ENCODE assay signal across 22 cellular contexts in the genomic region with DNA sequence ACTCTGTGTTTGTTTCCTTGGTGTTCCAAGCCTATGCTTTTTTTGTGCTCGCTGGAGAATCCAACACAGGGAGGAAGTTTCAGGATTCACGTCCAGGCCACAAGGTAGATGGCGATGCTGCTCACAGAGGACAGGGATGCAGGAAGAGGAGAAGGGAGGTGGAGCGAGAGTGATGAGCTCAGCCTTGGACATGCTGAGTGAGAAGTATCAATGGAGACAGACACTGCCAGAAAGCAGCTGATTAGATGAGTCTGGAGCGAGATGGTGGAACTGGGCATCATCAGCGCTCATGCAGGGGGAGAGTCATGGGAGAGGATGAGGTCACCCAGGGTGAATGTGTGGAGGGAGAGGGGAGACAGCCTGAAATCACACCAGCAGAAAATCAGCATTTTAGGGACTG.
DNase-seq lines count a peak whose midpoint lies in the region; ATAC-seq, FAIRE-seq and TF ChIP-seq lines count a peak whose summit lies in the region.
"Had no signal": no experiment of that assay in that cellular context is flagged by ENCODE, and none has a peak within 500 bp of the region (broad histone marks: within the 10 kb centered on the region; RNA-seq: fewer than 3 reads in every experiment).

No MANE protein-coding gene starts in this region.

- no peak overlapping the region for H3K4me3 ChIP-seq in CD4-positive, CD25-positive, alpha-beta regulatory T cell (ENCODE audit: low read depth, low read length)
- no peak overlapping the region for H3K4me3 ChIP-seq in left ventricle myocardium inferior
- H3K4me3 ChIP-seq in HepG2 (replicated peaks in 1 of 3; ENCODE audit: insufficient read depth in 1 of 3, low read depth in 2 of 3, low read length in 3 of 3), result no peak overlapping the region

- no peak overlapping the region for H3K4me3 Mint-ChIP-seq in CD4-positive, CD25-positive, alpha-beta regulatory T cell
- H3K4me3 Mint-ChIP-seq: activated CD4-positive, alpha-beta memory T cell treated with anti-CD3 and anti-CD28 coated beads for 36 hours; activated naive CD8-positive, alpha-beta T cell treated with anti-CD3 and anti-CD28 coated beads, Interleukin-2, amount 10 ng/mL, durations not matched to agents 7 days and 5 days; central memory CD8-positive, alpha-beta T cell had no signal

- TF ChIP-seq CTCF in left ventricle myocardium inferior (IDR thresholded peaks at IDR 0.05; ENCODE audit: borderline replicate concordance) (no peak), HepG2 (CRISPR knock-in tag; IDR thresholded peaks at IDR 0.05) (no peak)

- no peaks in the 10 kb centered on the region for H3K27me3 ChIP-seq in CD4-positive, CD25-positive, alpha-beta regulatory T cell (ENCODE audit: control insufficient read depth, insufficient read depth, low read length)
- H3K27me3 ChIP-seq in left ventricle myocardium inferior (ENCODE audit: low read depth), result no peaks in the 10 kb centered on the region
- no peaks in the 10 kb centered on the region for H3K27me3 ChIP-seq in HepG2 (ENCODE audit: control insufficient read depth in 1 of 2, insufficient read depth in 2 of 2, low read length in 2 of 2)

- no peak for FAIRE-seq in HepG2 (lab: Jason Lieb, UNC)
- FAIRE-seq: GM19239 had no signal

- 96% methylated on average over 6 of the region's 6 CpGs for WGBS in HepG2 (ENCODE audit: low lambda C conversion rate)

- H3K79me2 ChIP-seq in HepG2 (ENCODE audit: insufficient read depth, low read length), result no peaks in the 10 kb centered on the region
- H3K79me2 ChIP-seq: parathyroid adenoma had no signal

- H3K9me3 ChIP-seq in CD4-positive, CD25-positive, alpha-beta regulatory T cell (ENCODE audit: control insufficient read depth in 2 of 2, low read length in 2 of 2), result no peaks in the 10 kb centered on the region
- H3K9me3 ChIP-seq in left ventricle myocardium inferior (replicated peaks) (no peaks in the 10 kb centered on the region), HepG2 (ENCODE audit: low read length) (no peaks in the 10 kb centered on the region)
- H3K9me3 ChIP-seq: SK-N-SH had no signal

- no TSS peak for BruUV-seq in HepG2 (replicated peaks; lab: Mats Ljungman, UMichigan)

- no peak for ATAC-seq in CD4-positive, CD25-positive, alpha-beta regulatory T cell (ENCODE audit: low read depth in 2 of 2)
- ATAC-seq in HepG2, result no peak
- no peak for ATAC-seq in GM18873 (IDR thresholded peaks at IDR 0.05; ENCODE audit: low FRiP score, unreplicated experiment)
- no peak for ATAC-seq in HG03159 (IDR thresholded peaks at IDR 0.05; ENCODE audit: unreplicated experiment)

- H3K9me3 Mint-ChIP-seq in CD4-positive, CD25-positive, alpha-beta regulatory T cell, result peaks cover 0 to 3% (median 0%) of the 10 kb centered on the region in 7 donors
- H3K9me3 Mint-ChIP-seq: activated CD4-positive, alpha-beta memory T cell treated with anti-CD3 and anti-CD28 coated beads for 36 hours; activated naive CD8-positive, alpha-beta T cell treated with anti-CD3 and anti-CD28 coated beads, Interleukin-2, amount 10 ng/mL, durations not matched to agents 7 days and 5 days; central memory CD8-positive, alpha-beta T cell had no signal

- in situ Hi-C loops in HepG2 (cut with HindIII; ENCODE audit: extremely low pct_ligation_motif_present, low pct_unique_long_range_greater_than_20kb), result no loop called here

- TF ChIP-seq EP300 in HepG2 (IDR thresholded peaks at IDR 0.05; ENCODE audit: low read depth in 2 of 2, low read length in 2 of 2) (no peak), HepG2 (CRISPR knock-in tag; IDR thresholded peaks at IDR 0.05; ENCODE audit: borderline replicate concordance) (no peak)

- POLR2A ChIA-PET in HepG2 (lab: Yijun Ruan, JAX), result interaction anchor here (3.2 kb wide), 1 partner anchor 10 kb away, joined by 50 read pairs; no protein-coding TSS in a partner anchor

- H2AFZ ChIP-seq in HepG2 (ENCODE audit: low read length), result no peak overlapping the region
- H2AFZ ChIP-seq: parathyroid adenoma had no signal

- no peak overlapping the region for H3K4me2 ChIP-seq in HepG2 (ENCODE audit: low read depth, low read length)
- H3K4me2 ChIP-seq: SK-N-SH had no signal

- TF ChIP-seq RAD21 in HepG2 (CRISPR knock-in tag; IDR thresholded peaks at IDR 0.05), result no peak

- H3K27ac ChIP-seq in CD4-positive, CD25-positive, alpha-beta regulatory T cell (ENCODE audit: insufficient read depth, low read length, poor library complexity, severe bottlenecking), result no peak overlapping the region
- H3K27ac ChIP-seq in angular gyrus (ENCODE audit: low read depth, low read length) (peak overlapping the region; percentile 81), left ventricle myocardium inferior (replicated peaks) (peak overlapping the region; percentile 30), HepG2 (ENCODE audit: extremely low read length, insufficient read depth, low read length) (no peak overlapping the region)
- H3K27ac ChIP-seq: parathyroid adenoma had no signal

- no peaks in the 10 kb centered on the region for H3K27me3 Mint-ChIP-seq in CD4-positive, CD25-positive, alpha-beta regulatory T cell
- H3K27me3 Mint-ChIP-seq: activated CD4-positive, alpha-beta memory T cell treated with anti-CD3 and anti-CD28 coated beads for 36 hours; activated naive CD8-positive, alpha-beta T cell treated with anti-CD3 and anti-CD28 coated beads, Interleukin-2, amount 10 ng/mL, durations not matched to agents 7 days and 5 days; central memory CD8-positive, alpha-beta T cell had no signal

- no peak for TF ChIP-seq POLR2A in HepG2 (IDR thresholded peaks at IDR 0.05; ENCODE audit: insufficient read depth in 1 of 2, low read depth in 2 of 2, low read length in 2 of 2)

- H3K27ac Mint-ChIP-seq in CD4-positive, CD25-positive, alpha-beta regulatory T cell, result peak overlapping the region in 2 of 3 donors; percentile 6 to 56
- H3K27ac Mint-ChIP-seq: activated CD4-positive, alpha-beta memory T cell treated with anti-CD3 and anti-CD28 coated beads for 36 hours; activated naive CD8-positive, alpha-beta T cell treated with anti-CD3 and anti-CD28 coated beads, Interleukin-2, amount 10 ng/mL, durations not matched to agents 7 days and 5 days had no signal

- no peaks in the 10 kb centered on the region for H3K4me1 ChIP-seq in CD4-positive, CD25-positive, alpha-beta regulatory T cell (ENCODE audit: control insufficient read depth, insufficient read depth, low read length, poor library complexity, severe bottlenecking)
- H3K4me1 ChIP-seq in left ventricle myocardium inferior (peaks cover 8% of the 10 kb centered on the region), HepG2 (ENCODE audit: insufficient read depth, low read length) (peaks cover 66% of the 10 kb centered on the region)
- H3K4me1 ChIP-seq: parathyroid adenoma had no signal

- CTCF ChIA-PET in HepG2 (lab: Yijun Ruan, JAX; ENCODE audit: low intra/inter-chr PET ratio, low total read pairs), result no interaction called here

- intact Hi-C loops in left ventricle myocardium inferior (cut with micrococcal nuclease) (no loop called here), HepG2 (cut with micrococcal nuclease; ENCODE audit: unreplicated experiment) (no loop called here)

- H3K36me3 Mint-ChIP-seq in CD4-positive, CD25-positive, alpha-beta regulatory T cell, result peaks cover 4% of the 10 kb centered on the region
- H3K36me3 Mint-ChIP-seq: activated CD4-positive, alpha-beta memory T cell treated with anti-CD3 and anti-CD28 coated beads for 36 hours; activated naive CD8-positive, alpha-beta T cell treated with anti-CD3 and anti-CD28 coated beads, Interleukin-2, amount 10 ng/mL, durations not matched to agents 7 days and 5 days had no signal

- H4K20me1 ChIP-seq in HepG2 (ENCODE audit: insufficient read depth, low read length), result no peaks in the 10 kb centered on the region

- no peaks in the 10 kb centered on the region for H3K36me3 ChIP-seq in CD4-positive, CD25-positive, alpha-beta regulatory T cell (ENCODE audit: control insufficient read depth, insufficient read depth, low read length)
- H3K36me3 ChIP-seq in left ventricle myocardium inferior (no peaks in the 10 kb centered on the region), HepG2 (replicated peaks in 1 of 2; ENCODE audit: control insufficient read depth in 1 of 2, insufficient read depth in 2 of 2, low read length in 2 of 2) (no peaks in the 10 kb centered on the region)

- H3K9ac ChIP-seq in HepG2 (ENCODE audit: insufficient read depth, low read depth, low read length), result no peak overlapping the region
- H3K9ac ChIP-seq: parathyroid adenoma, SK-N-SH had no signal

- peaks cover 0 to 5% (median 0%) of the 10 kb centered on the region in 4 donors for H3K4me1 Mint-ChIP-seq in CD4-positive, CD25-positive, alpha-beta regulatory T cell
- H3K4me1 Mint-ChIP-seq: activated naive CD8-positive, alpha-beta T cell treated with anti-CD3 and anti-CD28 coated beads, Interleukin-2, amount 10 ng/mL, durations not matched to agents 7 days and 5 days; central memory CD8-positive, alpha-beta T cell had no signal

- no peak for DNase-seq in CD4-positive, CD25-positive, alpha-beta regulatory T cell
- DNase-seq in left ventricle myocardium inferior (peak; percentile 22), pons (ENCODE audit: low spot score) (peak; percentile 98), HepG2 (ENCODE audit: low spot score) (no peak)
- no peak for DNase-seq in activated T-cell treated with anti-CD3 and anti-CD28 coated beads, Interleukin-2, amount 50 U/mL, for 1 hour
- DNase-seq: activated CD4-positive, alpha-beta memory T cell treated with anti-CD3 and anti-CD28 coated beads for 36 hours; activated naive CD8-positive, alpha-beta T cell treated with anti-CD3 and anti-CD28 coated beads, Interleukin-2, amount 10 ng/mL, durations not matched to agents 7 days and 5 days; activated T-cell treated with anti-CD3 and anti-CD28 coated beads, Interleukin-2, amount 50 U/mL, for 48 hours; Calu3; Kasumi-1; kidney glomerular epithelial cell; NCI-H1694; NCI-H510A; SK-N-SH; stimulated activated CD4-positive, alpha-beta T cell treated with anti-CD3 and anti-CD28 coated beads, Interleukin-12 subunit alpha, Interleukin-12 subunit beta, amount 100 ng/mL, for 4 hours; stimulated activated naive CD4-positive, alpha-beta T cell treated with Interleukin-2 at 50 U/mL for 16 hours had no signal

TF ChIP-seq in HepG2, 621 proteins besides CTCF, POLR2A, EP300 and RAD21 (continues in another document):
- TF ChIP-seq ELF3 (CRISPR knock-in tag; IDR thresholded peaks at IDR 0.05), result no peak

Comparison
In these comparisons a context has a peak if more than half of its experiments do, and no peak if none do; other contexts are left out.
1. DNase-seq: peak in left ventricle myocardium inferior (single experiment) and pons (single experiment); none in CD4-positive, CD25-positive, alpha-beta regulatory T cell (0 of 3), HepG2 (single experiment) and activated T-cell treated with anti-CD3 and anti-CD28 coated beads, Interleukin-2, amount 50 U/mL, for 1 hour (single experiment).
2. H3K27ac ChIP-seq: peak in angular gyrus (single experiment) and left ventricle myocardium inferior (single experiment); none in CD4-positive, CD25-positive, alpha-beta regulatory T cell (single experiment) and HepG2 (single experiment).